ENCODE assay signal across 1 cellular context in genomic region chr11:68968306-68969255, GRCh38.
TF ChIP-seq lines count a peak whose summit lies in the region.

No MANE protein-coding gene starts in this region.

TF ChIP-seq in H1, 55 proteins besides CTCF, POLR2A, EP300 and RAD21:
- TF ChIP-seq TEAD4 (IDR thresholded peaks at IDR 0.05; ENCODE audit: low read depth, low read length), result no peak
- no peak for TF ChIP-seq JUN (IDR thresholded peaks at IDR 0.05; ENCODE audit: low read depth, low read length)
- TF ChIP-seq ATF3 (IDR thresholded peaks at IDR 0.05; ENCODE audit: insufficient read depth, low read depth, low read length), result no peak
- TF ChIP-seq ATF2 (IDR thresholded peaks at IDR 0.05; ENCODE audit: low read length), result no peak
- TF ChIP-seq PHF8 (conservative IDR thresholded peaks at IDR 0.05; ENCODE audit: low read depth, low read length), result no peak
- TF ChIP-seq FOSL1 (IDR thresholded peaks at IDR 0.05; ENCODE audit: insufficient read depth, low read depth, low read length), result no peak
- no peak for TF ChIP-seq SAP30 (IDR thresholded peaks at IDR 0.05; ENCODE audit: insufficient read depth, insufficient replicate concordance, low read length)
- no peak for TF ChIP-seq CTBP2 (IDR thresholded peaks at IDR 0.05; ENCODE audit: borderline replicate concordance, insufficient read depth, insufficient read length, low read length)
- no peak for TF ChIP-seq HDAC2 (IDR thresholded peaks at IDR 0.05; ENCODE audit: borderline replicate concordance in 1 of 2, low read depth in 2 of 2, low read length in 2 of 2)
- no peak for TF ChIP-seq RNF2 (IDR thresholded peaks at IDR 0.05; ENCODE audit: borderline replicate concordance, low read depth, low read length, missing control alignments, poor library complexity, severe bottlenecking)
- no peak for TF ChIP-seq SP2 (IDR thresholded peaks at IDR 0.05; ENCODE audit: low read length)
- TF ChIP-seq CHD7 (IDR thresholded peaks at IDR 0.05; ENCODE audit: insufficient replicate concordance, low read length), result no peak
- TF ChIP-seq CBX8 (IDR thresholded peaks at IDR 0.05; ENCODE audit: borderline replicate concordance, low read depth, low read length), result no peak
- no peak for TF ChIP-seq BACH1 (IDR thresholded peaks at IDR 0.05; ENCODE audit: low read length)
- TF ChIP-seq MAFK (IDR thresholded peaks at IDR 0.05; ENCODE audit: low read depth, low read length), result no peak
- TF ChIP-seq TAF7 (optimal IDR thresholded peaks at IDR 0.05; ENCODE audit: borderline replicate concordance, low read depth, low read length), result no peak
- TF ChIP-seq CHD1 (IDR thresholded peaks at IDR 0.05; ENCODE audit: low read depth, low read length), result no peak
- TF ChIP-seq SRF (IDR thresholded peaks at IDR 0.05; ENCODE audit: low read depth, low read length), result no peak
- no peak for TF ChIP-seq E2F6 (IDR thresholded peaks at IDR 0.05)
- no peak for TF ChIP-seq KDM5A (IDR thresholded peaks at IDR 0.05; ENCODE audit: low read length)
